Comparison of ENCODE assay signal across 14 cellular contexts in the genomic region with DNA sequence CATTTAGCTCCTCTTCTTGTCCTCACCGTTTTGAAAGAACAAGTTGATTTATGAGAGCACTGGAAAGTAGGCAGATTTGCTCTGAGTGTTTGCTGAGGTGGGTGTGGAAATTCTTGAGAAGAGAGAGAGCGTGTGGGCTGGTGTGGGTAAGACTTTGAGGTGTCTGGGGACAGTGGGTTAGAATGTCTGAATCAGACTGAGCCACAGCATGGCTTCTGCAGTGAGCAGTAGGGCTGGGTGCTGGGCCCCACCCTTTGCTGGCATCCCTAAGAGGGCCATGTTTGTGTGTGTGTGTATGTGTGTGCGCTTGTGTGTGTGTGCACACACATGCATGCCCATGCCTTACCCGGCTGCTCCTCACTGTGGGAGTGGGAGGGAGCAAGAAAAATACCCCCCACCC.
DNase-seq lines count a peak whose midpoint lies in the region; ATAC-seq and TF ChIP-seq lines count a peak whose summit lies in the region.
"Had no signal": no experiment of that assay in that cellular context is flagged by ENCODE, and none has a peak within 500 bp of the region (broad histone marks: within the 10 kb centered on the region; RNA-seq: fewer than 3 reads in every experiment).

No MANE protein-coding gene starts in this region.

- no peak for TF ChIP-seq CTCF in upper lobe of left lung (IDR thresholded peaks at IDR 0.05)

- CTCF ChIA-PET in activated naive CD4-positive, alpha-beta T cell treated with anti-CD3 and anti-CD28 coated beads for 36 hours (lab: Charles Lee): interaction anchor here (0.9 to 1.5 kb wide), 3 partner anchors 16 to 423 kb away, joined by 4 to 7 read pairs (median 6); no protein-coding TSS in a partner anchor

- peak; percentile 89 to 94 for ATAC-seq in activated naive CD4-positive, alpha-beta T cell treated with anti-CD3 and anti-CD28 coated beads, Interleukin-2, amount 50 U/mL, for 72 hours
- ATAC-seq in upper lobe of left lung (ENCODE audit: low FRiP score in 2 of 2) (peak; percentile 72 to 90), HG03280 (IDR thresholded peaks at IDR 0.05; ENCODE audit: unreplicated experiment) (no peak)

- H3K9me3 Mint-ChIP-seq in activated naive CD4-positive, alpha-beta T cell treated with anti-CD3 and anti-CD28 coated beads, Interleukin-2, amount 50 U/mL, for 72 hours: peaks cover 8 to 14% of the 10 kb centered on the region in 2 donors
- H3K9me3 Mint-ChIP-seq in activated naive CD4-positive, alpha-beta T cell treated with anti-CD3 and anti-CD28 coated beads for 36 hours: peaks cover 25% of the 10 kb centered on the region

- no peaks in the 10 kb centered on the region for H3K27me3 Mint-ChIP-seq in activated naive CD4-positive, alpha-beta T cell treated with anti-CD3 and anti-CD28 coated beads for 36 hours (ENCODE audit: low read depth)

- WGBS in upper lobe of left lung, 2 donors: 50 to 56% methylated on average over 3 to 4 of the region's 4 CpGs

- no peak overlapping the region for H3K4me3 ChIP-seq in upper lobe of left lung
- H3K4me3 ChIP-seq: SK-N-MC had no signal

- TF ChIP-seq EP300 in upper lobe of left lung (IDR thresholded peaks at IDR 0.05): no peak

- H3K27ac ChIP-seq in caudate nucleus (ENCODE audit: low read depth, low read length) (peak overlapping the region; percentile 59), upper lobe of left lung (peak overlapping the region in 2 of 4 donors; percentile 7 to 17)
- H3K27ac ChIP-seq: SK-N-MC had no signal

- H3K36me3 ChIP-seq in upper lobe of left lung: no peaks in the 10 kb centered on the region

- intact Hi-C loops in activated naive CD4-positive, alpha-beta T cell treated with anti-CD3 and anti-CD28 coated beads for 36 hours (cut with micrococcal nuclease): no loop called here

- H3K4me1 ChIP-seq in upper lobe of left lung: peaks cover 0 to 10% (median 0%) of the 10 kb centered on the region in 4 donors

- no peak overlapping the region for H3K4me3 Mint-ChIP-seq in activated naive CD4-positive, alpha-beta T cell treated with anti-CD3 and anti-CD28 coated beads for 36 hours
- H3K4me3 Mint-ChIP-seq: brain had no signal

- peak overlapping the region in 1 of 2 donors; percentile 53 for H3K27ac Mint-ChIP-seq in activated naive CD4-positive, alpha-beta T cell treated with anti-CD3 and anti-CD28 coated beads, Interleukin-2, amount 50 U/mL, for 72 hours
- H3K27ac Mint-ChIP-seq in activated naive CD4-positive, alpha-beta T cell treated with anti-CD3 and anti-CD28 coated beads for 36 hours: no peak overlapping the region
- H3K27ac Mint-ChIP-seq: brain had no signal

- DNase-seq in activated naive CD4-positive, alpha-beta T cell treated with anti-CD3 and anti-CD28 coated beads, Interleukin-2, amount 50 U/mL, for 72 hours (ENCODE audit: low spot score in 2 of 2): no peak
- no peak for DNase-seq in activated naive CD4-positive, alpha-beta T cell treated with anti-CD3 and anti-CD28 coated beads for 36 hours
- DNase-seq in caudate nucleus (lab: John Stamatoyannopoulos, UW) (peak in 29 of 61 donors; percentile 9 to 79 (median 25)), putamen (ENCODE audit: low spot score) (peak; percentile 52), upper lobe of left lung (peak in 1 of 2 donors; percentile 53), UCSD-AML1 (lab: John Stamatoyannopoulos, UW; ENCODE audit: unreplicated experiment) (no peak), NCI-H146 treated with DMSO at 0.1 percent for 48 hours (lab: John Stamatoyannopoulos, UW; ENCODE audit: unreplicated experiment) (no peak)
- DNase-seq: AML-193, GDM1, NCI-H1092 treated with DMSO at 0.1 percent for 48 hours, small intestine had no signal

- H3K9me3 ChIP-seq in upper lobe of left lung: peaks cover 13 to 22% (median 18%) of the 10 kb centered on the region in 4 donors

- H3K27me3 ChIP-seq in upper lobe of left lung: no peaks in the 10 kb centered on the region

- H3K4me1 Mint-ChIP-seq in activated naive CD4-positive, alpha-beta T cell treated with anti-CD3 and anti-CD28 coated beads for 36 hours (ENCODE audit: low read depth): peaks cover 5% of the 10 kb centered on the region
- H3K4me1 Mint-ChIP-seq: brain had no signal

- peaks cover 0 to 22% of the 10 kb centered on the region in 2 donors for H3K36me3 Mint-ChIP-seq in activated naive CD4-positive, alpha-beta T cell treated with anti-CD3 and anti-CD28 coated beads, Interleukin-2, amount 50 U/mL, for 72 hours
- H3K36me3 Mint-ChIP-seq in activated naive CD4-positive, alpha-beta T cell treated with anti-CD3 and anti-CD28 coated beads for 36 hours (ENCODE audit: low read depth): peaks cover 4% of the 10 kb centered on the region
- H3K36me3 Mint-ChIP-seq: brain had no signal

- no peak for TF ChIP-seq POLR2A in upper lobe of left lung (IDR thresholded peaks at IDR 0.05)
